ENCODE assay signal across 1 cellular context in the genomic region with DNA sequence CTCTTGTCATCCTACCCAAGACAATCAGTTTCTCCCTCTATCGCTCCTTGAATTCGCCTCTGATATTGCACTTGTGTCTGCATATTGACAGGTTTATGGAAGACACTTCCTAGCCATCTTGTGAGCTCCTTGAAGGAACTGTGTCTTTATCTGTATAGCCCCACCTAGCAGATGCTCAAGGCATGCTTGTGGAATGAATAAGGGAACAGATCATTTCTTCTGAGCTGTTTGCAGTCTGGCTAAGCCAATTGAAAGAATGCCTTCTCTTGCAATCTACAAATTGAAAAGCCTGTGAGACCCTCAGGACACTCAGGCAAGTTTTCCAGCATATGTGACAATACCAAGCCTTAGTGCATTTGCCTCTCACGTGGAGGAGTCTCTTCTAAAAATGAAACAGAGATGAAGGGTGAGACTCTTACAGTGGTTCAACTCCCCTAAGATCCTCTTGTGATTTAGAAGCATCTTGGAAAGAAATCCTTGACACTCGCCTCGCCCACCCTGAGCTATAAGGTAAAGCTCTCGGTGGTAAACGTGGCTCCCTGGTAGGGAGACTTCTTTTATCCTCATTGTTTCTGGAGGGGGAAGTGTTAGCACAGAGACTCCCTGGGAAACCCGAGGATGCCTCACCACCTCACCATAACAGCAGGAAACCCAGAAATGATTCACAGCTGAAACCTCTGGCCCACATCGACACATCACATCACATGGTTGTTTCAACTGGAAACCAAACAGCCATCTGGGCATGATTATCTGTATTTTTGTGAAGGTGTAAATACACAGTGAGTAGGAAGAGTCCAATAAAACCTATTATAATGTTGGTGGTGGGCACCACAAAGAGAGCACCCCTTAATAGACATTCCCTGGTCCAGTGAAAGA.
TF ChIP-seq lines count a peak whose summit lies in the region.

No MANE protein-coding gene starts in this region.

TF ChIP-seq in GM12878, 131 proteins besides CTCF, POLR2A, EP300 and RAD21 (continued from another document):
- TF ChIP-seq, protein P1, sequence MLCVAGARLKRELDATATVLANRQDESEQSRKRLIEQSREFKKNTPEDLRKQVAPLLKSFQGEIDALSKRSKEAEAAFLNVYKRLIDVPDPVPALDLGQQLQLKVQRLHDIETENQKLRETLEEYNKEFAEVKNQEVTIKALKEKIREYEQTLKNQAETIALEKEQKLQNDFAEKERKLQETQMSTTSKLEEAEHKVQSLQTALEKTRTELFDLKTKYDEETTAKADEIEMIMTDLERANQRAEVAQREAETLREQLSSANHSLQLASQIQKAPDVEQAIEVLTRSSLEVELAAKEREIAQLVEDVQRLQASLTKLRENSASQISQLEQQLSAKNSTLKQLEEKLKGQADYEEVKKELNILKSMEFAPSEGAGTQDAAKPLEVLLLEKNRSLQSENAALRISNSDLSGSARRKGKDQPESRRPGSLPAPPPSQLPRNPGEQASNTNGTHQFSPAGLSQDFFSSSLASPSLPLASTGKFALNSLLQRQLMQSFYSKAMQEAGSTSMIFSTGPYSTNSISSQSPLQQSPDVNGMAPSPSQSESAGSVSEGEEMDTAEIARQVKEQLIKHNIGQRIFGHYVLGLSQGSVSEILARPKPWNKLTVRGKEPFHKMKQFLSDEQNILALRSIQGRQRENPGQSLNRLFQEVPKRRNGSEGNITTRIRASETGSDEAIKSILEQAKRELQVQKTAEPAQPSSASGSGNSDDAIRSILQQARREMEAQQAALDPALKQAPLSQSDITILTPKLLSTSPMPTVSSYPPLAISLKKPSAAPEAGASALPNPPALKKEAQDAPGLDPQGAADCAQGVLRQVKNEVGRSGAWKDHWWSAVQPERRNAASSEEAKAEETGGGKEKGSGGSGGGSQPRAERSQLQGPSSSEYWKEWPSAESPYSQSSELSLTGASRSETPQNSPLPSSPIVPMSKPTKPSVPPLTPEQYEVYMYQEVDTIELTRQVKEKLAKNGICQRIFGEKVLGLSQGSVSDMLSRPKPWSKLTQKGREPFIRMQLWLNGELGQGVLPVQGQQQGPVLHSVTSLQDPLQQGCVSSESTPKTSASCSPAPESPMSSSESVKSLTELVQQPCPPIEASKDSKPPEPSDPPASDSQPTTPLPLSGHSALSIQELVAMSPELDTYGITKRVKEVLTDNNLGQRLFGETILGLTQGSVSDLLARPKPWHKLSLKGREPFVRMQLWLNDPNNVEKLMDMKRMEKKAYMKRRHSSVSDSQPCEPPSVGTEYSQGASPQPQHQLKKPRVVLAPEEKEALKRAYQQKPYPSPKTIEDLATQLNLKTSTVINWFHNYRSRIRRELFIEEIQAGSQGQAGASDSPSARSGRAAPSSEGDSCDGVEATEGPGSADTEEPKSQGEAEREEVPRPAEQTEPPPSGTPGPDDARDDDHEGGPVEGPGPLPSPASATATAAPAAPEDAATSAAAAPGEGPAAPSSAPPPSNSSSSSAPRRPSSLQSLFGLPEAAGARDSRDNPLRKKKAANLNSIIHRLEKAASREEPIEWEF (IDR thresholded peaks at IDR 0.05; ENCODE audit: insufficient replicate concordance, low read depth, low read length): no peak
- TF ChIP-seq, protein P2, sequence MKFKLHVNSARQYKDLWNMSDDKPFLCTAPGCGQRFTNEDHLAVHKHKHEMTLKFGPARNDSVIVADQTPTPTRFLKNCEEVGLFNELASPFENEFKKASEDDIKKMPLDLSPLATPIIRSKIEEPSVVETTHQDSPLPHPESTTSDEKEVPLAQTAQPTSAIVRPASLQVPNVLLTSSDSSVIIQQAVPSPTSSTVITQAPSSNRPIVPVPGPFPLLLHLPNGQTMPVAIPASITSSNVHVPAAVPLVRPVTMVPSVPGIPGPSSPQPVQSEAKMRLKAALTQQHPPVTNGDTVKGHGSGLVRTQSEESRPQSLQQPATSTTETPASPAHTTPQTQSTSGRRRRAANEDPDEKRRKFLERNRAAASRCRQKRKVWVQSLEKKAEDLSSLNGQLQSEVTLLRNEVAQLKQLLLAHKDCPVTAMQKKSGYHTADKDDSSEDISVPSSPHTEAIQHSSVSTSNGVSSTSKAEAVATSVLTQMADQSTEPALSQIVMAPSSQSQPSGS (IDR thresholded peaks at IDR 0.05; ENCODE audit: low read length): 0 out of 2 replicates have a peak, but pooled peaks have one; percentile 24
- TF ChIP-seq ZNF24 (IDR thresholded peaks at IDR 0.05) (no peak), MEF2B (IDR thresholded peaks at IDR 0.05; ENCODE audit: partially characterized antibody, poor library complexity, severe bottlenecking) (peak; percentile 30), SPI1 (IDR thresholded peaks at IDR 0.05; ENCODE audit: borderline replicate concordance, insufficient read depth, low read depth, low read length) (0 out of 2 replicates have a peak, but pooled peaks have one; percentile 4), ZNF207 (IDR thresholded peaks at IDR 0.05; ENCODE audit: borderline replicate concordance) (no peak), IKZF2 (IDR thresholded peaks at IDR 0.05) (peak; percentile 42 to 47; a peak in 3 of 4 replicates), POLR2AphosphoS5 (IDR thresholded peaks at IDR 0.05; ENCODE audit: low read length) (no peak), ETV6 (conservative IDR thresholded peaks at IDR 0.05 in 1 of 2, IDR thresholded peaks at IDR 0.05 in 1 of 2; ENCODE audit: borderline replicate concordance in 1 of 2, low read depth in 1 of 2) (peak in 1 of 2 experiments; percentile 60; a peak in 1 of 4 replicates), PAX5 (IDR thresholded peaks at IDR 0.05; ENCODE audit: borderline replicate concordance, low read depth, low read length) (no peak), SMAD5 (IDR thresholded peaks at IDR 0.05; ENCODE audit: low read depth) (no peak), NR2C1 (IDR thresholded peaks at IDR 0.05) (no peak), CEBPB (IDR thresholded peaks at IDR 0.05; ENCODE audit: borderline replicate concordance in 1 of 2, low read depth in 2 of 2, low read length in 2 of 2) (0 out of 4 replicates have a peak, but pooled peaks of 1 of the 2 experiments have one; percentile 30), ZNF384 (IDR thresholded peaks at IDR 0.05; ENCODE audit: borderline replicate concordance, low read depth, low read length) (no peak), YY1 (IDR thresholded peaks at IDR 0.05; ENCODE audit: low read depth, low read length) (no peak), SMC3 (IDR thresholded peaks at IDR 0.05; ENCODE audit: borderline replicate concordance, low read length) (0 out of 2 replicates have a peak, but pooled peaks have one; percentile 6), IRF4 (IDR thresholded peaks at IDR 0.05; ENCODE audit: low read depth, low read length) (no peak), CREB1 (IDR thresholded peaks at IDR 0.05; ENCODE audit: low read depth) (0 out of 2 replicates have a peak, but pooled peaks have one; percentile 21), LARP7 (IDR thresholded peaks at IDR 0.05) (no peak), JUNB (IDR thresholded peaks at IDR 0.05) (peak; percentile 46)
- TF ChIP-seq, protein P3, sequence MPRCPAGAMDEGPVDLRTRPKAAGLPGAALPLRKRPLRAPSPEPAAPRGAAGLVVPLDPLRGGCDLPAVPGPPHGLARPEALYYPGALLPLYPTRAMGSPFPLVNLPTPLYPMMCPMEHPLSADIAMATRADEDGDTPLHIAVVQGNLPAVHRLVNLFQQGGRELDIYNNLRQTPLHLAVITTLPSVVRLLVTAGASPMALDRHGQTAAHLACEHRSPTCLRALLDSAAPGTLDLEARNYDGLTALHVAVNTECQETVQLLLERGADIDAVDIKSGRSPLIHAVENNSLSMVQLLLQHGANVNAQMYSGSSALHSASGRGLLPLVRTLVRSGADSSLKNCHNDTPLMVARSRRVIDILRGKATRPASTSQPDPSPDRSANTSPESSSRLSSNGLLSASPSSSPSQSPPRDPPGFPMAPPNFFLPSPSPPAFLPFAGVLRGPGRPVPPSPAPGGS (IDR thresholded peaks at IDR 0.05; ENCODE audit: borderline replicate concordance, insufficient read depth, low read depth, low read length, poor library complexity, severe bottlenecking): no peak
